ENCODE assay signal across 17 cellular contexts in the genomic region with DNA sequence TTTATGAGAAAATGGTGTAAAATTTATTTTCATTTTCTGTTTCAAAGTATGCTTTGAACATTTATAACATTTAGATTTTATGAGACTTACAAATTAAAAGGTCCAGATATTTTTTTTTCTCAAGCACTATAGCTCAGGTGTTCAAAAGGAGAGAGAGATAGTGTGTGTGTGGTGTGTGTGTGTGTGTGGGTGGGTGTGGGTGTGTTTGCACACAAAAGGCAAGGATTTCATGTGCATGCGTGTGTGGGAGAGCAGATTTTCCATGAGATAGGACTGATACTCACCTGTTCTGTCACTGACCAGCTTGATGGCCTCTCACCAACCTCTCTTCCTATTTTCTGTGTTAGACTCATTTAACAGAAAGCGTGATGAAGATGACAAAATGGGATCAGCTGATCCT.
DNase-seq lines count a peak whose midpoint lies in the region; ATAC-seq and TF ChIP-seq lines count a peak whose summit lies in the region.
"Had no signal": no experiment of that assay in that cellular context is flagged by ENCODE, and none has a peak within 500 bp of the region (broad histone marks: within the 10 kb centered on the region; RNA-seq: fewer than 3 reads in every experiment).

No MANE protein-coding gene starts in this region.

- H3F3A ChIP-seq in GM23338 (replicated peaks; ENCODE audit: low read depth) (no peaks in the 10 kb centered on the region), PC-3 (ENCODE audit: low read length, unreplicated experiment) (no peaks in the 10 kb centered on the region)

- ATAC-seq in GM23338: no peak
- ATAC-seq in PC-3: no peak
- ATAC-seq in GM18873 (IDR thresholded peaks at IDR 0.05; ENCODE audit: low FRiP score, unreplicated experiment): no peak
- ATAC-seq: A549, HCT116 had no signal

- intact Hi-C loops in PC-3 (cut with micrococcal nuclease): no loop called here

- no TSS peak for BruUV-seq in PC-3 (replicated peaks; lab: Mats Ljungman, UMichigan)

- H3K36me3 ChIP-seq in GM23338 (ENCODE audit: insufficient read depth) (no peaks in the 10 kb centered on the region), PC-3 (ENCODE audit: low read depth, low read length) (no peaks in the 10 kb centered on the region)

- H2AFZ ChIP-seq in GM23338 (no peak overlapping the region), PC-3 (ENCODE audit: low read length) (0 out of 2 replicates have a peak overlapping the region, but pooled peaks have one; percentile 7)

- H3K4me1 ChIP-seq in GM23338 (ENCODE audit: insufficient read depth) (no peaks in the 10 kb centered on the region), PC-3 (ENCODE audit: insufficient read depth, low read length) (no peaks in the 10 kb centered on the region)
- H3K4me1 ChIP-seq: A549 had no signal

- TF ChIP-seq CTCF in GM23338 (conservative IDR thresholded peaks at IDR 0.05; ENCODE audit: low read depth in 2 of 2) (no peak), PC-3 (conservative IDR thresholded peaks at IDR 0.05; ENCODE audit: low read depth, low read length) (no peak), glutamatergic neuron (IDR thresholded peaks at IDR 0.05; ENCODE audit: partially characterized antibody, unreplicated experiment) (no peak)

- CTCF ChIA-PET in PC-3 (lab: Charles Lee): interaction anchor here (0.6 kb wide), 1 partner anchor 773 kb away, joined by 5 read pairs; no protein-coding TSS in a partner anchor

- H4K20me1 ChIP-seq in GM23338 (replicated peaks; ENCODE audit: insufficient read depth) (no peaks in the 10 kb centered on the region), PC-3 (ENCODE audit: low read length) (no peaks in the 10 kb centered on the region)

- H3K79me2 ChIP-seq in GM23338 (replicated peaks; ENCODE audit: insufficient read depth): no peaks in the 10 kb centered on the region
- no peaks in the 10 kb centered on the region for H3K79me2 ChIP-seq in PC-3 (ENCODE audit: low read length)

- H3K4me2 ChIP-seq in GM23338 (no peak overlapping the region), PC-3 (ENCODE audit: low read length) (no peak overlapping the region)
- H3K4me2 ChIP-seq: A549 had no signal

- H3K9ac ChIP-seq in PC-3 (ENCODE audit: low read length): no peak overlapping the region

- H3K27ac ChIP-seq in GM23338 (ENCODE audit: low read depth): no peak overlapping the region
- no peak overlapping the region for H3K27ac ChIP-seq in PC-3 (ENCODE audit: low read length)
- H3K27ac ChIP-seq: A549 had no signal

- H3K36me3 Mint-ChIP-seq in GM23338 (ENCODE audit: low read depth) (no peaks in the 10 kb centered on the region), glutamatergic neuron (ENCODE audit: unreplicated experiment) (no peaks in the 10 kb centered on the region)
- H3K36me3 Mint-ChIP-seq: CD14-positive monocyte had no signal

- no peaks in the 10 kb centered on the region for H3K9me3 ChIP-seq in PC-3 (ENCODE audit: low read length)
- H3K9me3 ChIP-seq: A549 had no signal

- DNase-seq in GM23338 (ENCODE audit: low spot score): no peak
- DNase-seq in NCI-H1092 treated with DMSO at 0.1 percent for 48 hours (lab: John Stamatoyannopoulos, UW): peak; percentile 90
- DNase-seq in PC-3: no peak
- DNase-seq in glutamatergic neuron: no peak
- DNase-seq in hippocampal formation (lab: John Stamatoyannopoulos, UW): no peak
- DNase-seq in mesenteric fat pad (ENCODE audit: low spot score): no peak
- DNase-seq in NCI-H2171 treated with DMSO at 0.1 percent for 48 hours (lab: John Stamatoyannopoulos, UW): no peak
- DNase-seq: DMS53, GDM1, Karpas-422, NCI-H2029 treated with DMSO at 0.1 percent for 48 hours, RPMI8226 had no signal

- H3K4me3 Mint-ChIP-seq in GM23338 (no peak overlapping the region), glutamatergic neuron (ENCODE audit: unreplicated experiment) (no peak overlapping the region)
- H3K4me3 Mint-ChIP-seq: B cell, CD14-positive monocyte had no signal

- H3K4me1 Mint-ChIP-seq in GM23338 (peaks cover 7% of the 10 kb centered on the region; the same call in 2 of the 3 replicates), glutamatergic neuron (ENCODE audit: low read depth, unreplicated experiment) (peaks cover 15% of the 10 kb centered on the region)
- H3K4me1 Mint-ChIP-seq: B cell, CD14-positive monocyte had no signal

- H3K9me2 ChIP-seq in GM23338 (ENCODE audit: insufficient read depth) (no peaks in the 10 kb centered on the region), PC-3 (replicated peaks; ENCODE audit: low read length) (no peaks in the 10 kb centered on the region)

- no peak overlapping the region for H3K4me3 ChIP-seq in GM23338
- H3K4me3 ChIP-seq in PC-3 (ENCODE audit: low read length): no peak overlapping the region
- H3K4me3 ChIP-seq: A549 had no signal

- H3K9me3 Mint-ChIP-seq in GM23338 (no peaks in the 10 kb centered on the region), glutamatergic neuron (ENCODE audit: unreplicated experiment) (no peaks in the 10 kb centered on the region)

- H3K27ac Mint-ChIP-seq in GM23338 (peak overlapping the region; percentile 42; the same call in 1 of the 2 replicates), glutamatergic neuron (ENCODE audit: unreplicated experiment) (peak overlapping the region; percentile 64)
- H3K27ac Mint-ChIP-seq: B cell, CD14-positive monocyte had no signal

- POLR2A ChIA-PET in PC-3 (lab: Charles Lee; ENCODE audit: unreplicated experiment): no interaction called here

- H3K27me3 Mint-ChIP-seq in GM23338 (ENCODE audit: insufficient read depth, low read depth, poor library complexity) (no peaks in the 10 kb centered on the region), glutamatergic neuron (ENCODE audit: unreplicated experiment) (no peaks in the 10 kb centered on the region)
- H3K27me3 Mint-ChIP-seq: B cell had no signal

- H3K27me3 ChIP-seq in GM23338 (ENCODE audit: insufficient read depth): no peaks in the 10 kb centered on the region
- no peaks in the 10 kb centered on the region for H3K27me3 ChIP-seq in PC-3 (ENCODE audit: low read length)

TF ChIP-seq in GM23338, 12 proteins besides CTCF, POLR2A, EP300 and RAD21 (continues in another document):
- TF ChIP-seq, protein P1, sequence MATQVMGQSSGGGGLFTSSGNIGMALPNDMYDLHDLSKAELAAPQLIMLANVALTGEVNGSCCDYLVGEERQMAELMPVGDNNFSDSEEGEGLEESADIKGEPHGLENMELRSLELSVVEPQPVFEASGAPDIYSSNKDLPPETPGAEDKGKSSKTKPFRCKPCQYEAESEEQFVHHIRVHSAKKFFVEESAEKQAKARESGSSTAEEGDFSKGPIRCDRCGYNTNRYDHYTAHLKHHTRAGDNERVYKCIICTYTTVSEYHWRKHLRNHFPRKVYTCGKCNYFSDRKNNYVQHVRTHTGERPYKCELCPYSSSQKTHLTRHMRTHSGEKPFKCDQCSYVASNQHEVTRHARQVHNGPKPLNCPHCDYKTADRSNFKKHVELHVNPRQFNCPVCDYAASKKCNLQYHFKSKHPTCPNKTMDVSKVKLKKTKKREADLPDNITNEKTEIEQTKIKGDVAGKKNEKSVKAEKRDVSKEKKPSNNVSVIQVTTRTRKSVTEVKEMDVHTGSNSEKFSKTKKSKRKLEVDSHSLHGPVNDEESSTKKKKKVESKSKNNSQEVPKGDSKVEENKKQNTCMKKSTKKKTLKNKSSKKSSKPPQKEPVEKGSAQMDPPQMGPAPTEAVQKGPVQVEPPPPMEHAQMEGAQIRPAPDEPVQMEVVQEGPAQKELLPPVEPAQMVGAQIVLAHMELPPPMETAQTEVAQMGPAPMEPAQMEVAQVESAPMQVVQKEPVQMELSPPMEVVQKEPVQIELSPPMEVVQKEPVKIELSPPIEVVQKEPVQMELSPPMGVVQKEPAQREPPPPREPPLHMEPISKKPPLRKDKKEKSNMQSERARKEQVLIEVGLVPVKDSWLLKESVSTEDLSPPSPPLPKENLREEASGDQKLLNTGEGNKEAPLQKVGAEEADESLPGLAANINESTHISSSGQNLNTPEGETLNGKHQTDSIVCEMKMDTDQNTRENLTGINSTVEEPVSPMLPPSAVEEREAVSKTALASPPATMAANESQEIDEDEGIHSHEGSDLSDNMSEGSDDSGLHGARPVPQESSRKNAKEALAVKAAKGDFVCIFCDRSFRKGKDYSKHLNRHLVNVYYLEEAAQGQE (IDR thresholded peaks at IDR 0.05; ENCODE audit: unreplicated experiment): no peak
- TF ChIP-seq NANOG (IDR thresholded peaks at IDR 0.05; ENCODE audit: borderline replicate concordance) (no peak), CREB1 (CRISPR knock-in tag; IDR thresholded peaks at IDR 0.05; ENCODE audit: low read depth) (no peak), POLR2AphosphoS5 (IDR thresholded peaks at IDR 0.05; ENCODE audit: low read depth) (no peak)
- TF ChIP-seq, protein P2, sequence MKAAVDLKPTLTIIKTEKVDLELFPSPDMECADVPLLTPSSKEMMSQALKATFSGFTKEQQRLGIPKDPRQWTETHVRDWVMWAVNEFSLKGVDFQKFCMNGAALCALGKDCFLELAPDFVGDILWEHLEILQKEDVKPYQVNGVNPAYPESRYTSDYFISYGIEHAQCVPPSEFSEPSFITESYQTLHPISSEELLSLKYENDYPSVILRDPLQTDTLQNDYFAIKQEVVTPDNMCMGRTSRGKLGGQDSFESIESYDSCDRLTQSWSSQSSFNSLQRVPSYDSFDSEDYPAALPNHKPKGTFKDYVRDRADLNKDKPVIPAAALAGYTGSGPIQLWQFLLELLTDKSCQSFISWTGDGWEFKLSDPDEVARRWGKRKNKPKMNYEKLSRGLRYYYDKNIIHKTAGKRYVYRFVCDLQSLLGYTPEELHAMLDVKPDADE (IDR thresholded peaks at IDR 0.05): no peak
